2 cellular contexts compared by ENCODE assay signal in the genomic region with DNA sequence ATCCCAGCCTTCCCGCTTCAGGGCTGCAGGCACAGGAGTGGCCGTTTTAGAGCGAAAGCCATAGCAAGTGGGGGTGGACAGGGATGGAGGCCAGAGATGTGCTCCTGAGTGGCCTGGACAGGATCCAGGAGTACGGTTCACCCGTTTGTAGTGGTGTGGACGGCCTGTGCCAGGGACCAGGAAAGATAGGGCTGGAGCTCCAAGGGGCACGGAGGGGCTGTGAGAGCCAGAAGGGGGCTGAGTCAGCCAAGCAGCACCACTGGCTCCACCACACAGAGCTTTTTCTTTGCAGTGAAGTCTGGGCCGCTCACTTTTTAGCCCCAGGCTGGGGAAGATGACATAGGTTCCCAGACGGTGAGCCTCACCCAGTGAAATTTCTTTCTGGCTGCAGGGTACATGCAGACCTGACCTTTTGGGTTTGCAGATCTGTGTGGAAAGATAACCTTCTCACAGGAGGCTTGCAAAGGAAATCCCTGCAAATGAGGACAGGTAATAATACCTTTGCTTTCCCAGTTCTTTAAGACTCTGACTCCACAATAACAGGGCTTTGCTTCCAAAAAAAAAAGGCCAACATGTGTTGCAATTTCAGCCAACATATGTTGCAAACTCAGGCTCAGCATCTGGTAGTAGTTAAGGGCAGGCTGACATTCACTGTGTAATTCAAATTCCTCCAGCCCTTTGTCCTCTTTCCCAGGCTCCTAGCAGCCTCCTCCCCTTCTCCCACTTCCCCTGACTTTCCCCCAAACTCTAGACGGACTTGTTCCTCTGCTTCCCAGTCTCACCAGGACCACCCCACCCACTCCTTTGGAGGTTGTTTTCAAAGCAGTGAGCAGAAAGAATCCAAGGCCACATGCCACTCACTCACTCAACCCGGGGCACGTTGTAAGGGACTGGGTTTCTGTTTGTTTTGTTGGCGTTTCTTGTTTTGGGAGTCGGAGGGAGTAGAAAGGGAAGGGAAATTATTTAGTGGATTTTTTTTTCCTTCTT.
TF ChIP-seq lines count a peak whose summit lies in the region.

No MANE protein-coding gene starts in this region.

TF ChIP-seq in A549, 52 proteins besides CTCF, POLR2A, EP300 and RAD21:
- TF ChIP-seq MAX (IDR thresholded peaks at IDR 0.05): peak; percentile 54; the same call in 1 of the 2 replicates
- peak; percentile 71 for TF ChIP-seq HES2 (IDR thresholded peaks at IDR 0.05)
- TF ChIP-seq SMC3 (IDR thresholded peaks at IDR 0.05): peak; percentile 22; the same call in 2 of the 3 replicates
- peak; percentile 53 to 55; a peak in 1 of 5 replicates for TF ChIP-seq JUN (IDR thresholded peaks at IDR 0.05)
- no peak for TF ChIP-seq MAZ (IDR thresholded peaks at IDR 0.05; ENCODE audit: borderline replicate concordance, low read depth, low read length)
- no peak for TF ChIP-seq SREBF2 (IDR thresholded peaks at IDR 0.05)
- TF ChIP-seq, protein P1, sequence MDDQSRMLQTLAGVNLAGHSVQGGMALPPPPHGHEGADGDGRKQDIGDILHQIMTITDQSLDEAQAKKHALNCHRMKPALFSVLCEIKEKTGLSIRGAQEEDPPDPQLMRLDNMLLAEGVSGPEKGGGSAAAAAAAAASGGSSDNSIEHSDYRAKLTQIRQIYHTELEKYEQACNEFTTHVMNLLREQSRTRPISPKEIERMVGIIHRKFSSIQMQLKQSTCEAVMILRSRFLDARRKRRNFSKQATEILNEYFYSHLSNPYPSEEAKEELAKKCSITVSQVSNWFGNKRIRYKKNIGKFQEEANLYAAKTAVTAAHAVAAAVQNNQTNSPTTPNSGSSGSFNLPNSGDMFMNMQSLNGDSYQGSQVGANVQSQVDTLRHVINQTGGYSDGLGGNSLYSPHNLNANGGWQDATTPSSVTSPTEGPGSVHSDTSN (IDR thresholded peaks at IDR 0.05): no peak
- TF ChIP-seq, protein P2, sequence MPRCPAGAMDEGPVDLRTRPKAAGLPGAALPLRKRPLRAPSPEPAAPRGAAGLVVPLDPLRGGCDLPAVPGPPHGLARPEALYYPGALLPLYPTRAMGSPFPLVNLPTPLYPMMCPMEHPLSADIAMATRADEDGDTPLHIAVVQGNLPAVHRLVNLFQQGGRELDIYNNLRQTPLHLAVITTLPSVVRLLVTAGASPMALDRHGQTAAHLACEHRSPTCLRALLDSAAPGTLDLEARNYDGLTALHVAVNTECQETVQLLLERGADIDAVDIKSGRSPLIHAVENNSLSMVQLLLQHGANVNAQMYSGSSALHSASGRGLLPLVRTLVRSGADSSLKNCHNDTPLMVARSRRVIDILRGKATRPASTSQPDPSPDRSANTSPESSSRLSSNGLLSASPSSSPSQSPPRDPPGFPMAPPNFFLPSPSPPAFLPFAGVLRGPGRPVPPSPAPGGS (IDR thresholded peaks at IDR 0.05): 0 out of 3 replicates have a peak, but pooled peaks have one; percentile 35
- peak; percentile 87 to 92 for TF ChIP-seq CEBPB (IDR thresholded peaks at IDR 0.05)
- TF ChIP-seq EHF (CRISPR knock-in tag; IDR thresholded peaks at IDR 0.05): 0 out of 2 replicates have a peak, but pooled peaks have one; percentile 34
- peak; percentile 51 for TF ChIP-seq MAFK (IDR thresholded peaks at IDR 0.05; ENCODE audit: partially characterized antibody)
- TF ChIP-seq FOSL2 (IDR thresholded peaks at IDR 0.05): no peak
- TF ChIP-seq FOSL2 (CRISPR knock-in tag; IDR thresholded peaks at IDR 0.05): peak; percentile 66
- peak; percentile 62; the same call in 1 of the 2 replicates for TF ChIP-seq GATA3 (IDR thresholded peaks at IDR 0.05; ENCODE audit: borderline replicate concordance)
- no peak for TF ChIP-seq FOXS1 (CRISPR knock-in tag; IDR thresholded peaks at IDR 0.05)
TF ChIP-seq in A549: peak in this region for 10.

TF ChIP-seq in H1, 55 proteins besides CTCF, POLR2A, EP300 and RAD21:
- TF ChIP-seq CBX5 (IDR thresholded peaks at IDR 0.05; ENCODE audit: low read depth, low read length) (no peak), TCF12 (IDR thresholded peaks at IDR 0.05; ENCODE audit: low read depth, low read length) (0 out of 2 replicates have a peak, but pooled peaks have one; percentile 44), GTF2F1 (IDR thresholded peaks at IDR 0.05; ENCODE audit: borderline replicate concordance, low read depth, low read length) (no peak), EGR1 (IDR thresholded peaks at IDR 0.05; ENCODE audit: borderline replicate concordance, low read depth, low read length) (no peak), MAX (IDR thresholded peaks at IDR 0.05) (0 out of 2 replicates have a peak, but pooled peaks have one; percentile 37), CEBPB (IDR thresholded peaks at IDR 0.05; ENCODE audit: low read depth, low read length) (peak; percentile 49; the same call in 1 of the 2 replicates)
